In genomic region chr14:101843665-101844064, GRCh38 we compare ENCODE assay signal across 8 cellular contexts.
A peak's percentile ranks its signal among the peaks of the same experiment; 100 is the strongest.
DNase-seq lines count a peak whose midpoint lies in the region; TF ChIP-seq lines count a peak whose summit lies in the region.

No MANE protein-coding gene starts in this region.

- DNase-seq in GM13977 (ENCODE audit: low spot score) (peak; percentile 55), PC-9 (peak in 1 of 2 experiments; percentile 17), brain microvascular endothelial cell (no peak), retinal pigment epithelial cell (ENCODE audit: low read depth) (no peak), NCI-H1048 (lab: John Stamatoyannopoulos, UW) (no peak), HuH-7 (ENCODE audit: low spot score) (no peak), NK-92 (lab: John Stamatoyannopoulos, UW; ENCODE audit: unreplicated experiment) (no peak)

- no peaks in the 10 kb centered on the region for H3K9me2 ChIP-seq in PC-9 (ENCODE audit: insufficient read depth)

- TF ChIP-seq CTCF in GM13977 (IDR thresholded peaks at IDR 0.05; ENCODE audit: extremely low read depth, insufficient read depth, missing control alignments): peak; percentile 63
- TF ChIP-seq CTCF in HEK293 (tag by site-specific recombination; IDR thresholded peaks at IDR 0.05): 0 out of 2 replicates have a peak, but pooled peaks have one; percentile 48
- TF ChIP-seq CTCF in PC-9 (conservative IDR thresholded peaks at IDR 0.05): peak; percentile 66
- peak; percentile 47 for TF ChIP-seq CTCF in brain microvascular endothelial cell (IDR thresholded peaks at IDR 0.05; ENCODE audit: low read depth, low read length, missing control alignments)
- peak; percentile 20 for TF ChIP-seq CTCF in retinal pigment epithelial cell (conservative IDR thresholded peaks at IDR 0.05; ENCODE audit: low read depth, low read length)

- BruUV-seq in PC-9 (replicated peaks; lab: Mats Ljungman, UMichigan): no TSS peak

- H3K9me3 ChIP-seq in HEK293 (ENCODE audit: control insufficient read depth, insufficient read depth, low read depth, low read length) (no peaks in the 10 kb centered on the region), PC-9 (ENCODE audit: insufficient read depth, low read depth) (no peaks in the 10 kb centered on the region)

- H3K4me2 ChIP-seq in PC-9: no peak overlapping the region

- POLR2A ChIA-PET in HEK293 (lab: Yijun Ruan, JAX): no interaction called here
- POLR2A ChIA-PET in PC-9 (lab: Charles Lee; ENCODE audit: unreplicated experiment): interaction anchor here (0.6 kb wide), 1 partner anchor 71 kb away, joined by 4 read pairs; no protein-coding TSS in a partner anchor

- H3K4me1 ChIP-seq in HEK293 (ENCODE audit: control insufficient read depth, insufficient read depth, low read length) (no peaks in the 10 kb centered on the region), PC-9 (replicated peaks; ENCODE audit: insufficient read depth) (no peaks in the 10 kb centered on the region)

- H3K36me3 ChIP-seq in HEK293 (ENCODE audit: control insufficient read depth in 2 of 2, insufficient read depth in 1 of 2, low read length in 2 of 2) (peaks cover 0 to 4% of the 10 kb centered on the region in 2 experiments; a peak in 2 of 3 replicates), PC-9 (ENCODE audit: low read depth) (no peaks in the 10 kb centered on the region), brain microvascular endothelial cell (replicated peaks) (no peaks in the 10 kb centered on the region)

- H3F3A ChIP-seq in PC-9 (ENCODE audit: insufficient read depth, low read depth): peaks cover 6% of the 10 kb centered on the region; the same call in 1 of the 2 replicates

- H3K4me3 ChIP-seq in HEK293 (ENCODE audit: low read depth, low read length): no peak overlapping the region
- no peak overlapping the region for H3K4me3 ChIP-seq in PC-9
- H3K4me3 ChIP-seq in brain microvascular endothelial cell (ENCODE audit: low read depth, low read length): no peak overlapping the region
- no peak overlapping the region for H3K4me3 ChIP-seq in retinal pigment epithelial cell (ENCODE audit: low read length)

- no peak overlapping the region for H2AFZ ChIP-seq in PC-9

- intact Hi-C loops in PC-9 (cut with micrococcal nuclease; ENCODE audit: unreplicated experiment): loop anchor here (1.0 kb wide), 2 partner anchors 72 to 136 kb away; no protein-coding TSS in a partner anchor

- peaks cover 55% of the 10 kb centered on the region for H3K79me2 ChIP-seq in PC-9 (ENCODE audit: low read depth)

- in situ Hi-C loops in GM13977 (cut with MboI; ENCODE audit: low pct_unique_long_range_greater_than_20kb, low sequenced_read_pairs, unreplicated experiment) (no loop called here), brain microvascular endothelial cell (cut with HindIII; ENCODE audit: low pct_ligation_motif_present, low sequenced_read_pairs) (no loop called here)

- CTCF ChIA-PET in HEK293 (lab: Yijun Ruan, JAX): interaction anchor here (0.5 to 0.7 kb wide), 4 partner anchors 51 to 1658 kb away, joined by 3 read pairs; no protein-coding TSS in a partner anchor
- CTCF ChIA-PET in PC-9 (lab: Charles Lee): interaction anchor here (0.9 kb wide), 1 partner anchor 107 kb away, joined by 6 read pairs; no protein-coding TSS in a partner anchor

- H3K27me3 ChIP-seq in PC-9 (ENCODE audit: insufficient read depth, low read depth) (no peaks in the 10 kb centered on the region), brain microvascular endothelial cell (replicated peaks) (no peaks in the 10 kb centered on the region)

- peaks cover 63% of the 10 kb centered on the region for H4K20me1 ChIP-seq in PC-9 (ENCODE audit: insufficient read depth)

- no peak overlapping the region for H3K27ac ChIP-seq in HEK293 (ENCODE audit: extremely low read depth, low read depth, low read length)
- no peak overlapping the region for H3K27ac ChIP-seq in PC-9
- no peak overlapping the region for H3K27ac ChIP-seq in brain microvascular endothelial cell

TF ChIP-seq in HEK293, 187 proteins besides CTCF, POLR2A, EP300 and RAD21:
- TF ChIP-seq ZNF140 (tag by site-specific recombination; IDR thresholded peaks at IDR 0.05) (no peak), PRDM1 (tag by site-specific recombination; IDR thresholded peaks at IDR 0.05) (no peak), FEZF1 (tag by site-specific recombination; IDR thresholded peaks at IDR 0.05) (no peak), ZNF654 (tag by site-specific recombination; IDR thresholded peaks at IDR 0.05; ENCODE audit: low read depth) (peak; percentile 20), ZNF112 (tag by site-specific recombination; IDR thresholded peaks at IDR 0.05) (no peak), ZNF777 (tag by site-specific recombination; IDR thresholded peaks at IDR 0.05; ENCODE audit: borderline replicate concordance) (no peak), SCRT2 (tag by site-specific recombination; IDR thresholded peaks at IDR 0.05) (peak; percentile 60; the same call in 1 of the 2 replicates), ZNF513 (tag by site-specific recombination; IDR thresholded peaks at IDR 0.05) (peak; percentile 91), ZNF776 (tag by site-specific recombination; IDR thresholded peaks at IDR 0.05; ENCODE audit: borderline replicate concordance) (no peak), WT1 (tag by site-specific recombination; IDR thresholded peaks at IDR 0.05) (no peak), ZNF529 (tag by site-specific recombination; IDR thresholded peaks at IDR 0.05; ENCODE audit: insufficient replicate concordance) (no peak)
